14 cellular contexts compared by ENCODE assay signal in genomic region chr18:58578321-58578720, GRCh38. TPM values are rescaled to one million over a fixed set of nuclear protein-coding genes. Genes with fewer than 3 reads are reported as not detected.
DNase-seq lines count a peak whose midpoint lies in the region; ATAC-seq, FAIRE-seq and TF ChIP-seq lines count a peak whose summit lies in the region.
"Had no signal": no experiment of that assay in that cellular context is flagged by ENCODE, and none has a peak within 500 bp of the region (broad histone marks: within the 10 kb centered on the region; RNA-seq: fewer than 3 reads in every experiment).

No MANE protein-coding gene starts in this region.

- peak overlapping the region; percentile 43 for H2AFZ ChIP-seq in GM12878 (ENCODE audit: control insufficient read depth, low read depth, low read length)
- H2AFZ ChIP-seq: PC-9 had no signal

- no peaks in the 10 kb centered on the region for H3K9me3 Mint-ChIP-seq in CD8-positive, alpha-beta T cell

- CTCF ChIA-PET in CD8-positive, alpha-beta T cell (lab: Charles Lee), result no interaction called here
- CTCF ChIA-PET in GM12878 (lab: Yijun Ruan, JAX), result interaction anchor here (0.7 to 1.1 kb wide), 2 partner anchors 8 to 33 kb away, joined by 4 read pairs; no protein-coding TSS in a partner anchor

- no peak overlapping the region for H3K4me3 ChIP-seq in CD8-positive, alpha-beta T cell (ENCODE audit: low read depth, low read length)
- H3K4me3 ChIP-seq in GM12878, result no peak overlapping the region
- H3K4me3 ChIP-seq in mesodermal cell (ENCODE audit: extremely low read depth, insufficient read depth, low read length, poor library complexity, severe bottlenecking), result peak overlapping the region; percentile 36
- H3K4me3 ChIP-seq in aorta (ENCODE audit: low read length in 2 of 2), result no peak overlapping the region
- H3K4me3 ChIP-seq: PC-9 had no signal

- no peak for TF ChIP-seq RAD21 in GM12878 (IDR thresholded peaks at IDR 0.05; ENCODE audit: insufficient read depth, low read depth, low read length)

- no peak overlapping the region for H3K4me2 ChIP-seq in GM12878 (ENCODE audit: control insufficient read depth, insufficient read depth)
- H3K4me2 ChIP-seq: PC-9 had no signal

- no peaks in the 10 kb centered on the region for H4K20me1 ChIP-seq in GM12878 (ENCODE audit: control insufficient read depth, insufficient read depth)

- TF ChIP-seq POLR2A in GM12878 (IDR thresholded peaks at IDR 0.05; ENCODE audit: low read depth, low read length), result no peak

- 26% methylated on average over 1 of the region's 1 CpG for WGBS in GM12878 (ENCODE audit: insufficient coverage, insufficient replicate concordance, low lambda C conversion rate, missing lambda C conversion rate)
- no CpG with 5 or more reads among the region's 1 CpG for WGBS in mesodermal cell (ENCODE audit: insufficient coverage in 2 of 2), 2 experiments
- WGBS in aorta, 2 donors, result 20 to 27% methylated on average over 1 of the region's 1 CpG

- no peaks in the 10 kb centered on the region for H3K27me3 Mint-ChIP-seq in CD8-positive, alpha-beta T cell (ENCODE audit: low read depth)

- no peak for TF ChIP-seq CTCF in CD8-positive, alpha-beta T cell (IDR thresholded peaks at IDR 0.05)
- no peak for TF ChIP-seq CTCF in GM12878 (IDR thresholded peaks at IDR 0.05 in 2 of 3, conservative IDR thresholded peaks at IDR 0.05 in 1 of 3; ENCODE audit: control insufficient read depth in 2 of 3, extremely low read depth in 1 of 3, insufficient read depth in 1 of 3, low read depth in 3 of 3, low read length in 3 of 3)

- SMC1A ChIA-PET in GM12878 (lab: Charles Lee; ENCODE audit: uncharacterized antibody, unreplicated experiment), result interaction anchor here (0.9 to 2.5 kb wide), 5 partner anchors 8 to 40 kb away, joined by 3 to 7 read pairs (median 6); no protein-coding TSS in a partner anchor

- RAD21 ChIA-PET in GM12878 (lab: Charles Lee; ENCODE audit: unreplicated experiment), result interaction anchor here (1.0 to 1.9 kb wide), 2 partner anchors 14 to 19 kb away, joined by 3 to 7 read pairs; no protein-coding TSS in a partner anchor

- H3K27me3 ChIP-seq in CD8-positive, alpha-beta T cell (ENCODE audit: insufficient read depth, low read length), result no peaks in the 10 kb centered on the region
- no peaks in the 10 kb centered on the region for H3K27me3 ChIP-seq in GM12878 (replicated peaks in 1 of 2; ENCODE audit: control insufficient read depth in 2 of 2, insufficient read depth in 2 of 2, low read length in 1 of 2)
- peaks cover 0 to 2% of the 10 kb centered on the region in 2 donors for H3K27me3 ChIP-seq in aorta (ENCODE audit: control insufficient read depth in 1 of 2, insufficient read depth in 2 of 2, low read length in 1 of 2)

- in situ Hi-C loops in GM12878 (cut with MboI), result no loop called here

- H3K9me3 ChIP-seq in CD8-positive, alpha-beta T cell (ENCODE audit: low read length), result no peaks in the 10 kb centered on the region
- peaks cover 8% of the 10 kb centered on the region; the same call in 2 of the 3 replicates for H3K9me3 ChIP-seq in GM12878 (replicated peaks; ENCODE audit: control insufficient read depth, insufficient read depth, low read length)
- H3K9me3 ChIP-seq in mesodermal cell (ENCODE audit: control insufficient read depth, low read length), result peaks cover 7% of the 10 kb centered on the region
- H3K9me3 ChIP-seq in aorta (ENCODE audit: control insufficient read depth, low read length), result no peaks in the 10 kb centered on the region

- no peaks in the 10 kb centered on the region for H3K36me3 ChIP-seq in CD8-positive, alpha-beta T cell (ENCODE audit: insufficient read depth, low read length)
- H3K36me3 ChIP-seq in GM12878 (ENCODE audit: control insufficient read depth in 2 of 2, insufficient read depth in 2 of 2, low read length in 1 of 2) (no peaks in the 10 kb centered on the region), mesodermal cell (ENCODE audit: control insufficient read depth, insufficient read depth, low read length) (peaks cover 27% of the 10 kb centered on the region), aorta (ENCODE audit: control insufficient read depth in 1 of 2, insufficient read depth in 2 of 2, low read length in 1 of 2) (no peaks in the 10 kb centered on the region)

- ATAC-seq in CD8-positive, alpha-beta T cell, result no peak
- ATAC-seq in GM12878 (peak; percentile 20; the same call in 1 of the 3 replicates), HG03571 (IDR thresholded peaks at IDR 0.05; ENCODE audit: unreplicated experiment) (no peak), HG02798 (IDR thresholded peaks at IDR 0.05; ENCODE audit: poor library complexity, unreplicated experiment) (no peak), aorta (ENCODE audit: low FRiP score) (no peak)

- H3K9ac ChIP-seq in GM12878 (ENCODE audit: control insufficient read depth, insufficient read depth, low read length), result peak overlapping the region; percentile 4; the same call in 1 of the 2 replicates

- peaks cover 15% of the 10 kb centered on the region for H3K4me1 Mint-ChIP-seq in CD8-positive, alpha-beta T cell (ENCODE audit: low read depth)

- no peaks in the 10 kb centered on the region for H3K36me3 Mint-ChIP-seq in CD8-positive, alpha-beta T cell

- DNase-seq in CD8-positive, alpha-beta T cell, result no peak
- DNase-seq in LHCN-M2 (ENCODE audit: low read depth) (peak; percentile 98), GM12878 (ENCODE audit: low read depth, low spot score) (no peak), NCI-H1930 (lab: John Stamatoyannopoulos, UW) (no peak), aorta (no peak)
- DNase-seq: activated CD4-positive, CD25-positive, alpha-beta regulatory T cell; cerebellar nuclear complex; GF-D8; Karpas-422; PC-9; posterior cingulate gyrus had no signal

- H3K4me3 Mint-ChIP-seq in CD8-positive, alpha-beta T cell, result no peak overlapping the region

- POLR2A ChIA-PET in CD8-positive, alpha-beta T cell (lab: Charles Lee), result no interaction called here
- POLR2A ChIA-PET in GM12878 (lab: Charles Lee), result interaction anchor here (0.9 to 1.5 kb wide), 2 partner anchors 9 to 45 kb away, joined by 3 read pairs; no protein-coding TSS in a partner anchor

- no peak for TF ChIP-seq EP300 in GM12878 (IDR thresholded peaks at IDR 0.05; ENCODE audit: borderline replicate concordance in 1 of 2, control insufficient read depth in 1 of 2, low read depth in 2 of 2, low read length in 2 of 2)

- no peak overlapping the region for H3K27ac ChIP-seq in CD8-positive, alpha-beta T cell (ENCODE audit: low read depth, low read length)
- H3K27ac ChIP-seq in GM12878 (ENCODE audit: control insufficient read depth, insufficient read depth), result 0 out of 2 replicates have a peak overlapping the region, but pooled peaks have one; percentile 31
- H3K27ac ChIP-seq in mesodermal cell (ENCODE audit: low read depth, low read length, severe bottlenecking), result peak overlapping the region; percentile 94
- no peak overlapping the region for H3K27ac ChIP-seq in aorta (ENCODE audit: low read depth in 1 of 2, low read length in 2 of 2)
- H3K27ac ChIP-seq: PC-9 had no signal

- H3K4me1 ChIP-seq in CD8-positive, alpha-beta T cell (ENCODE audit: insufficient read depth, low read length), result peaks cover 11% of the 10 kb centered on the region
- H3K4me1 ChIP-seq in GM12878 (ENCODE audit: control insufficient read depth, insufficient read depth, low read length), result no peaks in the 10 kb centered on the region
- peaks cover 41% of the 10 kb centered on the region for H3K4me1 ChIP-seq in mesodermal cell (ENCODE audit: control insufficient read depth, insufficient read depth, low read length, poor library complexity, severe bottlenecking)
- no peaks in the 10 kb centered on the region for H3K4me1 ChIP-seq in aorta (ENCODE audit: control insufficient read depth in 1 of 2, insufficient read depth in 2 of 2, low read length in 2 of 2)

- no peaks in the 10 kb centered on the region for H3K79me2 ChIP-seq in GM12878 (ENCODE audit: control insufficient read depth, insufficient read depth, low read length)

- intact Hi-C loops in CD8-positive, alpha-beta T cell (cut with DNase I, micrococcal nuclease), result no loop called here
- intact Hi-C loops in GM12878 (cut with micrococcal nuclease; ENCODE audit: unreplicated experiment) (no loop called here), aorta (cut with DNase I) (no loop called here)

- no TSS peak for BruUV-seq in GM12878 (replicated peaks; lab: Mats Ljungman, UMichigan)

- FAIRE-seq in GM12878 (lab: Jason Lieb, UNC), result no peak

- peak overlapping the region; percentile 78 for H3K27ac Mint-ChIP-seq in CD8-positive, alpha-beta T cell

TF ChIP-seq in GM12878, 131 proteins besides CTCF, POLR2A, EP300 and RAD21 (continues in another document):
- no peak for TF ChIP-seq IKZF1 (conservative IDR thresholded peaks at IDR 0.05)
- TF ChIP-seq CHD2 (IDR thresholded peaks at IDR 0.05; ENCODE audit: borderline replicate concordance, low read depth, low read length), result no peak
- no peak for TF ChIP-seq NFYA (IDR thresholded peaks at IDR 0.05; ENCODE audit: borderline replicate concordance, low read depth, low read length)
- no peak for TF ChIP-seq MYB (IDR thresholded peaks at IDR 0.05; ENCODE audit: borderline replicate concordance, low read depth, low read length)
- no peak for TF ChIP-seq YY1 (IDR thresholded peaks at IDR 0.05; ENCODE audit: low read depth, low read length)
- TF ChIP-seq MTA2 (IDR thresholded peaks at IDR 0.05; ENCODE audit: low read depth), result no peak
- no peak for TF ChIP-seq RAD51 (IDR thresholded peaks at IDR 0.05)
- no peak for TF ChIP-seq POLR2AphosphoS5 (IDR thresholded peaks at IDR 0.05; ENCODE audit: low read length)

RNA-seq across cellular contexts. Expression of gene ALPK2, which starts 50.6 kb away (rescaled TPM):
- total RNA-seq in CD8-positive, alpha-beta T cell, result under 1 TPM; 0.14 to 0.27 TPM
- 12.1 and 16.8 TPM in 2 replicates for total RNA-seq in LHCN-M2 (2014; rRNA removed)
- 26.0 TPM for polyA plus RNA-seq in LHCN-M2 (2012)
- total RNA-seq in GM12878 (2013; cell fraction: nucleolus; rRNA removed), result 28.8 and 29.7 TPM in 2 replicates
- 4.5 and 5.8 TPM in 2 replicates for total RNA-seq in GM12878 (2014; rRNA removed)
- total RNA-seq in GM12878 (2014; rRNA removed; fragmentation: Illumina TruSeq; extraction: Trizol), result 8.1 and 8.5 TPM in 2 replicates
- 4.3 and 5.1 TPM in 2 replicates for total RNA-seq in GM12878 (2021)
- 2.5 TPM for polyA plus RNA-seq in GM12878 (2011; ENCODE audit: low read depth)
- polyA plus RNA-seq in GM12878 (2011; rRNA removed), result 27.4 and 36.5 TPM in 2 replicates
- polyA plus RNA-seq in GM12878 (2011; cell fraction: cytosol; rRNA removed), result 14.0 TPM in 2 replicates
- 68.7 and 99.5 TPM in 2 replicates for polyA plus RNA-seq in GM12878 (2011; cell fraction: nucleus; rRNA removed)
- polyA plus RNA-seq in GM12878 (2012), result 2.4 and 3.8 TPM in 2 replicates
- 4.8 and 4.9 TPM in 2 replicates for polyA plus RNA-seq in GM12878 (2014; fragmentation: Illumina TruSeq; extraction: Trizol)
- polyA plus RNA-seq in GM12878 (2014; fragmentation: Nextera tagmentation; extraction: Ambion mirVana), result 1 to 10 TPM; 1.6 to 1.8 TPM
- 3.4 TPM in 2 replicates for polyA plus RNA-seq in GM12878 (2014; rRNA removed)
- 1 to 10 TPM; 5.1 to 6.0 TPM for polyA plus RNA-seq in GM12878 (2016; fragmentation: Nextera tagmentation; extraction: Ambion mirVana)
- polyA minus RNA-seq in GM12878 (2011; rRNA and poly(A)+ RNA removed), result 53.4 and 56.6 TPM in 2 replicates
- 10.0 and 12.4 TPM in 2 replicates for polyA minus RNA-seq in GM12878 (2011; cell fraction: cytosol; rRNA and poly(A)+ RNA removed)
- polyA minus RNA-seq in GM12878 (2011; cell fraction: nucleus; rRNA and poly(A)+ RNA removed), result 96.9 and 97.0 TPM in 2 replicates
- 25.8 TPM for polyA plus RNA-seq in mesodermal cell (2013, experiment 1 of 2)
- polyA plus RNA-seq in mesodermal cell (2013, experiment 2 of 2), result 28.0 TPM
- total RNA-seq in aorta, result under 1 TPM; 0.06 to 0.10 TPM
- polyA plus RNA-seq in aorta, result under 1 TPM in 1 of 2 donors, not detected in 1; 0.38 TPM

Comparison
In these comparisons a context has a peak if more than half of its experiments do, and no peak if none do; other contexts are left out.
1. H3K27ac ChIP-seq: peak in GM12878 (single experiment) and mesodermal cell (single experiment); none in CD8-positive, alpha-beta T cell (single experiment) and aorta (0 of 2).
2. RNA of gene ALPK2, which starts 50.6 kb away (total RNA-seq): 12.1 to 16.8 TPM in LHCN-M2 and 4.3 to 29.7 TPM in GM12878; 0.14 to 0.27 TPM in CD8-positive, alpha-beta T cell and 0.06 to 0.10 TPM in aorta; every median in the first group is over 4 times any median in the second.